12 cellular contexts compared by ENCODE assay signal in the genomic region with DNA sequence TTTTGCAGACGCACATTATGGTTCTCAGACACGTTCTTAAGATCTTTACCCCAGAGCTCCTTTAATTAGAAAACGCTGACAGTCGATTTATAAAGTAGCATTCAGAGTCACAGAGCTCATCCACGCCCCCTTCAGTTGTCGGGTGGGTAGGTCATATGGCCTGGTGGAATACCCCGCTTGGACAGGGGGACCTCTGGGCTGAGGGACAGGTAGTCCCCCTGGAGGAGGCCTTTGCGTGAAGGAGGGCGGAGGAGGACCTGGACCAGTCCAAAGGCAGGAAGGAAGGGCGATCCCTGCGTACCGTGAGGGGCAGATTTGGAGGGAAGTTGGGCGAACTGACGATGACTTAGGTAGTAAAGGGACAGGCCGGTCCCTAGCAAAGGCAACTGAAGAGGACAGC. TPM values are rescaled to one million over a fixed set of nuclear protein-coding genes. Genes with fewer than 3 reads are reported as not detected.
DNase-seq lines count a peak whose midpoint lies in the region; ATAC-seq and TF ChIP-seq lines count a peak whose summit lies in the region.
"Had no signal": no experiment of that assay in that cellular context is flagged by ENCODE, and none has a peak within 500 bp of the region (broad histone marks: within the 10 kb centered on the region; RNA-seq: fewer than 3 reads in every experiment).

No MANE protein-coding gene starts in this region.

- H3K27me3 ChIP-seq in HUES48 (ENCODE audit: control insufficient read depth, insufficient read depth, low read length), result peaks cover 10% of the 10 kb centered on the region; the same call in 1 of the 2 replicates
- peaks cover 14% of the 10 kb centered on the region for H3K27me3 ChIP-seq in iPS-20b (ENCODE audit: insufficient read depth, low read length)

- ATAC-seq in HG02588 (IDR thresholded peaks at IDR 0.05; ENCODE audit: unreplicated experiment) (no peak), GM19328 (IDR thresholded peaks at IDR 0.05; ENCODE audit: unreplicated experiment) (no peak), GM21717 (IDR thresholded peaks at IDR 0.05; ENCODE audit: unreplicated experiment) (no peak)
- ATAC-seq in activated CD8-positive, alpha-beta T cell treated with anti-CD3 and anti-CD28 coated beads for 36 hours, result no peak

- H3K9me3 Mint-ChIP-seq in brain, result peaks cover 5 to 18% (median 14%) of the 10 kb centered on the region in 5 experiments
- H3K9me3 Mint-ChIP-seq in progenitor cell of endocrine pancreas (ENCODE audit: low read depth), result peaks cover 10% of the 10 kb centered on the region
- H3K9me3 Mint-ChIP-seq in activated CD8-positive, alpha-beta T cell treated with anti-CD3 and anti-CD28 coated beads for 36 hours, result peaks cover 8% of the 10 kb centered on the region

- H3K4me3 ChIP-seq in HUES48 (ENCODE audit: low read depth, low read length) (peak overlapping the region; percentile 80), iPS-20b (ENCODE audit: low read length) (peak overlapping the region; percentile 75)
- H3K4me3 ChIP-seq: mucosa of descending colon, tibial artery had no signal

- peaks cover 41% of the 10 kb centered on the region for H3K36me3 ChIP-seq in HUES48 (ENCODE audit: control insufficient read depth, insufficient read depth, low read length)
- H3K36me3 ChIP-seq in iPS-20b (ENCODE audit: insufficient read depth, low read depth, low read length), result peaks cover 39% of the 10 kb centered on the region

- H3K9me3 ChIP-seq in HUES48 (ENCODE audit: control insufficient read depth, insufficient read depth, low read length) (0 out of 2 replicates have a peak, but pooled peaks cover 3% of the 10 kb centered on the region), iPS-20b (ENCODE audit: insufficient read depth, low read depth, low read length) (peaks cover 4% of the 10 kb centered on the region; the same call in 1 of the 2 replicates)
- H3K9me3 ChIP-seq: tibial artery had no signal

- no peak for DNase-seq in progenitor cell of endocrine pancreas (ENCODE audit: low spot score, unreplicated experiment)
- no peak for DNase-seq in activated CD8-positive, alpha-beta T cell treated with anti-CD3 and anti-CD28 coated beads for 36 hours
- DNase-seq: NCI-H1092 treated with DMSO at 0.1 percent for 48 hours, SHP77, tibial artery had no signal

- intact Hi-C loops in activated CD8-positive, alpha-beta T cell treated with anti-CD3 and anti-CD28 coated beads for 36 hours (cut with micrococcal nuclease), result loop anchor here (10.0 kb wide), 1 partner anchor 47 kb away; no protein-coding TSS in a partner anchor

- peak overlapping the region in 4 of 5 experiments; percentile 33 to 84 (median 71) for H3K4me3 Mint-ChIP-seq in brain
- H3K4me3 Mint-ChIP-seq in progenitor cell of endocrine pancreas (ENCODE audit: low read depth), result peak overlapping the region; percentile 40
- no peak overlapping the region for H3K4me3 Mint-ChIP-seq in activated CD8-positive, alpha-beta T cell treated with anti-CD3 and anti-CD28 coated beads for 36 hours

- POLR2A ChIA-PET in activated CD8-positive, alpha-beta T cell treated with anti-CD3 and anti-CD28 coated beads for 36 hours (lab: Charles Lee), result no interaction called here

- H3K36me3 Mint-ChIP-seq in brain (peaks cover 37% of the 10 kb centered on the region), progenitor cell of endocrine pancreas (ENCODE audit: insufficient read depth) (peaks cover 24% of the 10 kb centered on the region)
- peaks cover 34% of the 10 kb centered on the region for H3K36me3 Mint-ChIP-seq in activated CD8-positive, alpha-beta T cell treated with anti-CD3 and anti-CD28 coated beads for 36 hours (ENCODE audit: low read depth)

- no peak overlapping the region for H3K9ac ChIP-seq in HUES48 (ENCODE audit: low read depth, low read length)
- peak overlapping the region; percentile 22; the same call in 1 of the 2 replicates for H3K9ac ChIP-seq in iPS-20b (ENCODE audit: low read depth, low read length)

- H3K4me1 ChIP-seq in HUES48 (ENCODE audit: control insufficient read depth, insufficient read depth, low read length), result peaks cover 13% of the 10 kb centered on the region
- H3K4me1 ChIP-seq in iPS-20b (ENCODE audit: insufficient read depth, low read length), result peaks cover 8% of the 10 kb centered on the region

- CTCF ChIA-PET in activated CD8-positive, alpha-beta T cell treated with anti-CD3 and anti-CD28 coated beads for 36 hours (lab: Charles Lee), result interaction anchor here (0.6 to 2.8 kb wide), 4 partner anchors 12 to 116 kb away, joined by 3 to 16 read pairs (median 4); no protein-coding TSS in a partner anchor

- TF ChIP-seq CTCF in brain (conservative IDR thresholded peaks at IDR 0.05) (no peak), progenitor cell of endocrine pancreas (IDR thresholded peaks at IDR 0.05; ENCODE audit: unreplicated experiment) (no peak)
- no peak for TF ChIP-seq CTCF in activated CD8-positive, alpha-beta T cell treated with anti-CD3 and anti-CD28 coated beads for 36 hours (IDR thresholded peaks at IDR 0.05)

- H3K27ac ChIP-seq in HUES48 (ENCODE audit: low read depth, low read length) (peak overlapping the region; percentile 75), iPS-20b (ENCODE audit: low read length) (no peak overlapping the region)
- H3K27ac ChIP-seq: tibial artery had no signal

- H3K27me3 Mint-ChIP-seq in brain (peaks cover 27% of the 10 kb centered on the region), progenitor cell of endocrine pancreas (no peaks in the 10 kb centered on the region)
- H3K27me3 Mint-ChIP-seq in activated CD8-positive, alpha-beta T cell treated with anti-CD3 and anti-CD28 coated beads for 36 hours, result no peaks in the 10 kb centered on the region

- peaks cover 17% of the 10 kb centered on the region for H3K4me1 Mint-ChIP-seq in brain
- H3K4me1 Mint-ChIP-seq in progenitor cell of endocrine pancreas (ENCODE audit: low read depth), result peaks cover 13% of the 10 kb centered on the region
- H3K4me1 Mint-ChIP-seq in activated CD8-positive, alpha-beta T cell treated with anti-CD3 and anti-CD28 coated beads for 36 hours (ENCODE audit: low read depth), result peaks cover 19% of the 10 kb centered on the region

- H3K27ac Mint-ChIP-seq in brain (peak overlapping the region in 1 of 5 experiments; percentile 28), progenitor cell of endocrine pancreas (peak overlapping the region; percentile 90)
- H3K27ac Mint-ChIP-seq in activated CD8-positive, alpha-beta T cell treated with anti-CD3 and anti-CD28 coated beads for 36 hours, result no peak overlapping the region

RNA-seq across cellular contexts. Expression of a gene that starts 20.5 kb away (rescaled TPM):
- 34.2 TPM for polyA plus RNA-seq in brain (ENCODE audit: insufficient read depth, low read depth, low replicate concordance)
- total RNA-seq in progenitor cell of endocrine pancreas, result 93.4 and 94.9 TPM in 2 replicates
- total RNA-seq in activated CD8-positive, alpha-beta T cell treated with anti-CD3 and anti-CD28 coated beads for 36 hours, result 100 to 1,000 TPM; 152 to 153 TPM

RNA-seq across cellular contexts. Expression of a gene that starts 29.5 kb away (rescaled TPM):
- 1.8 TPM for polyA plus RNA-seq in brain (ENCODE audit: insufficient read depth, low read depth, low replicate concordance)
- 0.62 TPM in 1 of 2 replicates, not detected in the other for total RNA-seq in progenitor cell of endocrine pancreas
- total RNA-seq in activated CD8-positive, alpha-beta T cell treated with anti-CD3 and anti-CD28 coated beads for 36 hours, result 1 to 10 TPM; 3.7 to 4.2 TPM

RNA-seq across cellular contexts. Expression of a gene that starts 30.9 kb away (rescaled TPM):
- polyA plus RNA-seq in brain (ENCODE audit: insufficient read depth, low read depth, low replicate concordance), result 64.4 TPM
- 17.9 and 21.6 TPM in 2 replicates for total RNA-seq in progenitor cell of endocrine pancreas
- total RNA-seq in activated CD8-positive, alpha-beta T cell treated with anti-CD3 and anti-CD28 coated beads for 36 hours, result 1 to 10 TPM; 2.6 to 3.0 TPM

RNA-seq across cellular contexts. Expression of a gene that starts 56.9 kb away (rescaled TPM):
- 6.3 TPM for polyA plus RNA-seq in brain (ENCODE audit: insufficient read depth, low read depth, low replicate concordance)
- 14.4 and 16.5 TPM in 2 replicates for total RNA-seq in progenitor cell of endocrine pancreas
- 10 to 100 TPM; 13.7 to 14.3 TPM for total RNA-seq in activated CD8-positive, alpha-beta T cell treated with anti-CD3 and anti-CD28 coated beads for 36 hours

RNA-seq across cellular contexts. Expression of a gene that starts 59.9 kb away (rescaled TPM):
- polyA plus RNA-seq in brain (ENCODE audit: insufficient read depth, low read depth, low replicate concordance), result 0.92 TPM
- total RNA-seq in progenitor cell of endocrine pancreas, result 5.3 and 7.3 TPM in 2 replicates
- 10 to 100 TPM; 70.0 to 71.2 TPM for total RNA-seq in activated CD8-positive, alpha-beta T cell treated with anti-CD3 and anti-CD28 coated beads for 36 hours
